24 cellular contexts compared by ENCODE assay signal in genomic region chr7:16365952-16366351, GRCh38. TPM values are rescaled to one million over a fixed set of nuclear protein-coding genes. Genes with fewer than 3 reads are reported as not detected.
"Had no signal": no experiment of that assay in that cellular context is flagged by ENCODE, and none has a peak within 500 bp of the region (broad histone marks: within the 10 kb centered on the region; RNA-seq: fewer than 3 reads in every experiment).

No MANE protein-coding gene starts in this region.

- H3K27me3 ChIP-seq: ascending aorta, body of pancreas had no signal

- H3K27ac ChIP-seq: ascending aorta, body of pancreas had no signal

- DNase-seq: activated CD4-positive, alpha-beta T cell treated with anti-CD3 and anti-CD28 coated beads for 48 hours; activated CD4-positive, alpha-beta T cell treated with anti-CD3 and anti-CD28 coated beads, Interleukin-2, amount 50 U/mL, for 4 hours; activated CD4-positive, CD25-positive, alpha-beta regulatory T cell treated with anti-CD3 and anti-CD28 coated beads, Interleukin-2, amount 50 U/mL, for 72 hours; activated CD8-positive, alpha-beta memory T cell treated with anti-CD3 and anti-CD28 coated beads, Interleukin-2, amount 50 U/mL, for 48 hours; activated CD8-positive, alpha-beta T cell treated with anti-CD3 and anti-CD28 coated beads, Interleukin-2, amount 10 ng/mL, durations not matched to agents 7 days and 5 days; activated naive CD4-positive, alpha-beta T cell; activated naive CD8-positive, alpha-beta T cell treated with anti-CD3 and anti-CD28 coated beads, Interleukin-2, amount 50 U/mL, for 24 hours; activated T-cell treated with anti-CD3 and anti-CD28 coated beads, Interleukin-2, amount 50 U/mL, for 1 hour; amniotic stem cell; body of pancreas; central memory CD4-positive, alpha-beta T cell; cortex of kidney; NCI-H1092; NCI-H1417 treated with DMSO at 0.1 percent for 48 hours; NCI-H1694; NCI-H2029; NCI-H345; NCI-H510A; NCI-H526 treated with DMSO at 0.1 percent for 48 hours; PC-3; SHP77 treated with DMSO at 0.1 percent for 48 hours had no signal

- FAIRE-seq: bronchial epithelial cell had no signal

- H3K9me3 ChIP-seq: ascending aorta, body of pancreas had no signal

- H3K36me3 ChIP-seq: ascending aorta had no signal

- ATAC-seq: activated CD8-positive, alpha-beta T cell treated with anti-CD3 and anti-CD28 coated beads, Interleukin-2, amount 10 ng/mL, durations not matched to agents 7 days and 5 days; activated naive CD4-positive, alpha-beta T cell treated with anti-CD3 and anti-CD28 coated beads, Interleukin-2, amount 50 U/mL, for 72 hours; activated naive CD8-positive, alpha-beta T cell treated with anti-CD3 and anti-CD28 coated beads, Interleukin-2, amount 50 U/mL, for 24 hours; body of pancreas; PC-3 had no signal

- H3K4me3 ChIP-seq: ascending aorta, body of pancreas had no signal

- H3K4me1 ChIP-seq: ascending aorta had no signal

RNA-seq across cellular contexts. Expression of gene CRPPA, which starts 55.4 kb away (rescaled TPM):
- total RNA-seq: ascending aorta had no signal
